In genomic region chr2:231565915-231566594, GRCh38 we compare ENCODE assay signal across 26 cellular contexts. TPM values are rescaled to one million over a fixed set of nuclear protein-coding genes. Genes with fewer than 3 reads are reported as not detected.
DNase-seq lines count a peak whose midpoint lies in the region; ATAC-seq, FAIRE-seq and TF ChIP-seq lines count a peak whose summit lies in the region.
"Had no signal": no experiment of that assay in that cellular context is flagged by ENCODE, and none has a peak within 500 bp of the region (broad histone marks: within the 10 kb centered on the region; RNA-seq: fewer than 3 reads in every experiment).

No MANE protein-coding gene starts in this region.

- in situ Hi-C loops in K562 (cut with MboI): no loop called here

- H3K9me3 ChIP-seq in H9 (ENCODE audit: control insufficient read depth, low read depth, low read length) (no peaks in the 10 kb centered on the region), K562 (replicated peaks; ENCODE audit: control insufficient read depth, insufficient read depth, low read depth, low read length) (no peaks in the 10 kb centered on the region), osteoblast (ENCODE audit: low read depth, low read length) (no peaks in the 10 kb centered on the region)
- H3K9me3 ChIP-seq: A549 had no signal

- no peak overlapping the region; the same call in 1 of the 2 replicates for H3K4ac ChIP-seq in H9 (ENCODE audit: low read depth, low read length)

- H3K23ac ChIP-seq in H9 (ENCODE audit: insufficient read length, low read depth, low read length): no peak overlapping the region

- H2BK20ac ChIP-seq in H9 (ENCODE audit: low read depth, low read length, poor library complexity, severe bottlenecking): no peak overlapping the region

- H3K27ac ChIP-seq in H9 (ENCODE audit: insufficient read length, low read depth, low read length) (no peak overlapping the region), K562 (ENCODE audit: extremely low read depth, low read depth, low read length) (no peak overlapping the region), osteoblast (ENCODE audit: low read depth, low read length) (no peak overlapping the region)
- H3K27ac ChIP-seq: A549, BLaER1 had no signal

- H3K4me3 Mint-ChIP-seq in H9: no peak overlapping the region
- no peak overlapping the region for H3K4me3 Mint-ChIP-seq in stimulated activated effector memory CD8-positive, alpha-beta T cell treated with anti-CD3 and anti-CD28 coated beads, Interleukin-12 subunit alpha, Interleukin-12 subunit beta, amount 100 ng/mL, for 72 hours
- H3K4me3 Mint-ChIP-seq: CD4-positive, alpha-beta memory T cell; HFFc6; IgD-negative memory B cell had no signal

- TF ChIP-seq CTCF in H9 (conservative IDR thresholded peaks at IDR 0.05): no peak
- no peak for TF ChIP-seq CTCF in K562 (IDR thresholded peaks at IDR 0.05 in 2 of 3, conservative IDR thresholded peaks at IDR 0.05 in 1 of 3; ENCODE audit: insufficient read depth in 2 of 3, low read depth in 1 of 3, low read length in 3 of 3)
- no peak for TF ChIP-seq CTCF in osteoblast (IDR thresholded peaks at IDR 0.05; ENCODE audit: extremely low read depth, low read depth, low read length)

- H4K20me1 ChIP-seq in H9 (ENCODE audit: control insufficient read depth, insufficient read depth, insufficient read length) (no peaks in the 10 kb centered on the region), K562 (replicated peaks; ENCODE audit: control insufficient read depth, insufficient read depth, low read length) (no peaks in the 10 kb centered on the region), osteoblast (ENCODE audit: insufficient read depth, low read length) (no peaks in the 10 kb centered on the region)
- H4K20me1 ChIP-seq: BLaER1 had no signal

- no peak overlapping the region for H2BK15ac ChIP-seq in H9 (ENCODE audit: low read depth, low read length)

- H3K27me3 ChIP-seq in H9 (ENCODE audit: insufficient read depth, low read length): no peaks in the 10 kb centered on the region
- no peaks in the 10 kb centered on the region for H3K27me3 ChIP-seq in K562 (ENCODE audit: control insufficient read depth in 2 of 2, insufficient read depth in 2 of 2, low read length in 2 of 2)
- no peaks in the 10 kb centered on the region for H3K27me3 ChIP-seq in osteoblast (ENCODE audit: insufficient read depth, low read length)
- H3K27me3 ChIP-seq: BLaER1 had no signal

- H3K9ac ChIP-seq in H9 (ENCODE audit: extremely low read depth, insufficient read length, low read length) (no peak overlapping the region), K562 (ENCODE audit: insufficient read depth in 1 of 2, low read depth in 2 of 2, low read length in 2 of 2) (no peak overlapping the region)
- H3K9ac ChIP-seq: BLaER1 had no signal

- TF ChIP-seq RAD21 in K562 (CRISPR knock-in tag; conservative IDR thresholded peaks at IDR 0.05 in 1 of 2, IDR thresholded peaks at IDR 0.05 in 1 of 2): no peak

- no peak overlapping the region for H4K8ac ChIP-seq in H9 (replicated peaks; ENCODE audit: insufficient read length, low read depth, low read length)

- H3K4me2 ChIP-seq in H9 (ENCODE audit: insufficient read depth, insufficient read length, low read length) (no peak overlapping the region), K562 (ENCODE audit: insufficient read depth, low read length) (no peak overlapping the region), osteoblast (ENCODE audit: insufficient read depth, low read length) (no peak overlapping the region)
- H3K4me2 ChIP-seq: A549, BLaER1 had no signal

- CTCF ChIA-PET in K562 (lab: Yijun Ruan, JAX; ENCODE audit: low intra/inter-chr PET ratio): no interaction called here

- no TSS peak for BruUV-seq in K562 (replicated peaks; lab: Mats Ljungman, UMichigan)

- H3K14ac ChIP-seq in H9 (ENCODE audit: insufficient read depth, low read length): no peak overlapping the region

- H2AK5ac ChIP-seq in H9 (ENCODE audit: insufficient read length, low read length): no peak overlapping the region

- peaks cover 1 to 29% (median 5%) of the 10 kb centered on the region in 3 experiments; a peak in 4 of 7 replicates for H3K36me3 Mint-ChIP-seq in H9 (ENCODE audit: insufficient read depth in 1 of 3, low read depth in 3 of 3)
- H3K36me3 Mint-ChIP-seq in stimulated activated effector memory CD8-positive, alpha-beta T cell treated with anti-CD3 and anti-CD28 coated beads, Interleukin-12 subunit alpha, Interleukin-12 subunit beta, amount 100 ng/mL, for 72 hours: no peaks in the 10 kb centered on the region
- H3K36me3 Mint-ChIP-seq: CD4-positive, alpha-beta memory T cell; IgD-negative memory B cell had no signal

- H2AFZ ChIP-seq in H9 (ENCODE audit: low read length) (no peak overlapping the region), K562 (ENCODE audit: low read depth, low read length) (no peak overlapping the region), osteoblast (ENCODE audit: low read length) (no peak overlapping the region)

- no peak overlapping the region for H4K91ac ChIP-seq in H9 (ENCODE audit: insufficient read length, low read depth, low read length)

- FAIRE-seq in K562 (lab: Jason Lieb, UNC): no peak
- FAIRE-seq: A549, H54, HTR-8/SVneo had no signal

- H3K4me1 Mint-ChIP-seq in H9: peaks cover 21 to 23% of the 10 kb centered on the region in 2 experiments
- H3K4me1 Mint-ChIP-seq in stimulated activated effector memory CD8-positive, alpha-beta T cell treated with anti-CD3 and anti-CD28 coated beads, Interleukin-12 subunit alpha, Interleukin-12 subunit beta, amount 100 ng/mL, for 72 hours: peaks cover 14% of the 10 kb centered on the region
- H3K4me1 Mint-ChIP-seq: IgD-negative memory B cell had no signal

- H3K18ac ChIP-seq in H9 (ENCODE audit: insufficient read length, low read depth, low read length): peak overlapping the region; percentile 61

- H3K4me1 ChIP-seq in H9 (ENCODE audit: insufficient read depth, low read length) (no peaks in the 10 kb centered on the region; the same call in 1 of the 2 replicates), K562 (replicated peaks in 1 of 2; ENCODE audit: control insufficient read depth in 2 of 2, insufficient read depth in 2 of 2, low read length in 2 of 2) (no peaks in the 10 kb centered on the region; a peak in 1 of 5 replicates), osteoblast (ENCODE audit: insufficient read depth, low read length) (no peaks in the 10 kb centered on the region)
- H3K4me1 ChIP-seq: A549 had no signal

- TF ChIP-seq POLR2A in K562 (conservative IDR thresholded peaks at IDR 0.05): no peak

- ATAC-seq in K562 (no peak), GM21786 (IDR thresholded peaks at IDR 0.05; ENCODE audit: unreplicated experiment) (no peak)
- ATAC-seq in stimulated activated effector memory CD8-positive, alpha-beta T cell treated with anti-CD3 and anti-CD28 coated beads, Interleukin-12 subunit alpha, Interleukin-12 subunit beta, amount 100 ng/mL, for 72 hours: no peak
- ATAC-seq: A549 had no signal

- TF ChIP-seq EP300 in K562 (IDR thresholded peaks at IDR 0.05; ENCODE audit: low read length): no peak

- H2BK5ac ChIP-seq in H9 (ENCODE audit: insufficient read length, low read length): no peak overlapping the region

- intact Hi-C loops in K562 (cut with micrococcal nuclease): no loop called here

- 0 out of 7 replicates have a peak overlapping the region, but pooled peaks of 1 of the 3 experiments have one; percentile 28 for H3K27ac Mint-ChIP-seq in H9
- no peak overlapping the region for H3K27ac Mint-ChIP-seq in stimulated activated effector memory CD8-positive, alpha-beta T cell treated with anti-CD3 and anti-CD28 coated beads, Interleukin-12 subunit alpha, Interleukin-12 subunit beta, amount 100 ng/mL, for 72 hours
- H3K27ac Mint-ChIP-seq: HFFc6, IgD-negative memory B cell had no signal

- POLR2A ChIA-PET in K562 (lab: Yijun Ruan, JAX): interaction anchor here (0.7 to 1.1 kb wide), 3 partner anchors 9 to 33 kb away, joined by 3 to 5 read pairs (median 4); no protein-coding TSS in a partner anchor

- no peaks in the 10 kb centered on the region for H3K27me3 Mint-ChIP-seq in H9 (ENCODE audit: low read depth)
- H3K27me3 Mint-ChIP-seq: CD4-positive, alpha-beta memory T cell had no signal

- no peaks in the 10 kb centered on the region for H3K9me1 ChIP-seq in K562 (ENCODE audit: control insufficient read depth, insufficient read depth, low read length)

- H3K79me2 ChIP-seq in H9 (ENCODE audit: insufficient read depth, low read length) (no peaks in the 10 kb centered on the region), K562 (ENCODE audit: control insufficient read depth, insufficient read depth, low read length) (no peaks in the 10 kb centered on the region), osteoblast (ENCODE audit: insufficient read depth, low read length) (no peaks in the 10 kb centered on the region)

- no peaks in the 10 kb centered on the region for H3K79me1 ChIP-seq in H9 (ENCODE audit: insufficient read depth, low read depth, low read length, poor library complexity, severe bottlenecking)

- H4K5ac ChIP-seq in H9 (ENCODE audit: insufficient read length, low read depth, low read length): no peak overlapping the region

- H3K9me3 Mint-ChIP-seq in H9: peaks cover 22 to 25% of the 10 kb centered on the region in 2 experiments
- no peaks in the 10 kb centered on the region for H3K9me3 Mint-ChIP-seq in stimulated activated effector memory CD8-positive, alpha-beta T cell treated with anti-CD3 and anti-CD28 coated beads, Interleukin-12 subunit alpha, Interleukin-12 subunit beta, amount 100 ng/mL, for 72 hours
- H3K9me3 Mint-ChIP-seq: CD4-positive, alpha-beta memory T cell; HFFc6; IgD-negative memory B cell had no signal

- no peak overlapping the region for H3K56ac ChIP-seq in H9 (ENCODE audit: insufficient read length, low read depth, low read length)

- H3K4me3 ChIP-seq in K562 (no peak overlapping the region), osteoblast (ENCODE audit: insufficient read depth, low read length) (no peak overlapping the region)
- H3K4me3 ChIP-seq: A549, BLaER1 had no signal

- no peaks in the 10 kb centered on the region for H3K23me2 ChIP-seq in H9 (ENCODE audit: insufficient read length, low read depth, low read length, poor library complexity, severe bottlenecking)

- no peak overlapping the region for H2BK12ac ChIP-seq in H9 (ENCODE audit: insufficient read length, low read depth, low read length)

- no CpG with 5 or more reads among the region's 3 CpGs for WGBS in H9 (ENCODE audit: extremely low coverage, insufficient read length, low lambda C conversion rate)
- 13% methylated on average over 3 of the region's 3 CpGs for WGBS in K562 (ENCODE audit: insufficient coverage, low coverage, missing lambda C conversion rate)

- H3K36me3 ChIP-seq in K562 (ENCODE audit: control insufficient read depth, insufficient read depth, low read length) (no peaks in the 10 kb centered on the region), osteoblast (ENCODE audit: insufficient read depth, low read length) (no peaks in the 10 kb centered on the region)
- H3K36me3 ChIP-seq: BLaER1 had no signal

- peak; percentile 45 to 75 for DNase-seq in NCI-H524 (lab: John Stamatoyannopoulos, UW)
- no peak for DNase-seq in NCI-H524 treated with DMSO at 0.1 percent for 48 hours (lab: John Stamatoyannopoulos, UW)
- no peak for DNase-seq in H9
- no peak for DNase-seq in K562 (ENCODE audit: extremely low read depth in 1 of 4, low spot score in 3 of 4)
- DNase-seq in osteoblast (ENCODE audit: insufficient read length, low spot score, missing footprints): peak; percentile 9
- no peak for DNase-seq in activated CD8-positive, alpha-beta memory T cell treated with anti-CD3 and anti-CD28 coated beads, Interleukin-2, amount 50 U/mL, for 4 hours
- DNase-seq in stimulated activated effector memory CD8-positive, alpha-beta T cell treated with anti-CD3 and anti-CD28 coated beads, Interleukin-12 subunit alpha, Interleukin-12 subunit beta, amount 100 ng/mL, for 72 hours (ENCODE audit: low spot score in 2 of 2): no peak
- DNase-seq: CD4-positive, alpha-beta memory T cell; DMS79; HFFc6; Kasumi-1; MM.1S; NCI-H1092 treated with DMSO at 0.1 percent for 48 hours; NCI-H1694; NCI-H2081 treated with DMSO at 0.1 percent for 48 hours; NCI-H226; NCI-H526; SHP77 had no signal

- H2BK120ac ChIP-seq in H9 (ENCODE audit: low read depth, low read length, poor library complexity, severe bottlenecking): no peak overlapping the region

- H3T11ph ChIP-seq in H9 (ENCODE audit: low read length): no peak overlapping the region

RNA-seq across cellular contexts. Expression of gene TEX44, which starts 26.6 kb away (rescaled TPM):
- total RNA-seq in H9 (2021) (not detected in 2 replicates), K562 (2014; rRNA removed) (not detected in 2 replicates), K562 (2014; rRNA removed; fragmentation: Illumina TruSeq; extraction: Trizol) (not detected in 2 replicates), K562 (2015; rRNA removed; fragmentation: Illumina TruSeq; extraction: Trizol) (not detected in 2 replicates), K562 (2021) (not detected in 2 replicates), osteoblast (not detected in 2 replicates)
- total RNA-seq in K562 (2011; cell fraction: chromatin; rRNA removed; ENCODE audit: low replicate concordance): not detected in 2 replicates
- not detected in 2 replicates for total RNA-seq in K562 (2011; cell fraction: nucleolus; rRNA removed)
- total RNA-seq in K562 (2011; cell fraction: nucleoplasm; rRNA removed): not detected in 2 replicates
- polyA plus RNA-seq in K562 (2011; rRNA removed) (not detected in 2 replicates), K562 (2014; fragmentation: Illumina TruSeq; extraction: Trizol) (not detected in 2 replicates), K562 (2014; fragmentation: Nextera tagmentation; extraction: Ambion mirVana) (not detected), K562 (2014; rRNA removed) (not detected in 2 replicates)
- polyA plus RNA-seq in K562 (2011; cell fraction: cytosol; rRNA removed): not detected in 2 replicates
- not detected in 2 replicates for polyA plus RNA-seq in K562 (2011; cell fraction: nucleus; rRNA removed)
- polyA plus RNA-seq in K562 (2012): not detected in 2 replicates
- not detected in 2 replicates for polyA minus RNA-seq in K562 (2011; rRNA and poly(A)+ RNA removed)
- not detected in 2 replicates for polyA minus RNA-seq in K562 (2011; cell fraction: cytosol; rRNA and poly(A)+ RNA removed)
- polyA minus RNA-seq in K562 (2011; cell fraction: nucleus; rRNA and poly(A)+ RNA removed): not detected in 2 replicates
- total RNA-seq: CD4-positive, alpha-beta memory T cell; HFFc6; RPMI7951; T-helper 1 cell treated with Interleukin-12 subunit alpha and Interleukin-12 subunit beta and Interleukin-4 antibody, amounts not matched to agents 30 ng/mL and 1 ng/mL, for 36 hours had no signal
- polyA plus RNA-seq: A549; CD4-positive, alpha-beta memory T cell; IgD-negative memory B cell had no signal

RNA-seq across cellular contexts. Expression of gene NMUR1, which starts 35.8 kb away (rescaled TPM):
- total RNA-seq in H9 (2021) (0.13 and 0.20 TPM in 2 replicates), K562 (2014; rRNA removed) (0.05 and 0.20 TPM in 2 replicates), K562 (2014; rRNA removed; fragmentation: Illumina TruSeq; extraction: Trizol) (0.07 and 0.16 TPM in 2 replicates), K562 (2015; rRNA removed; fragmentation: Illumina TruSeq; extraction: Trizol) (0.08 and 0.18 TPM in 2 replicates), K562 (2021) (0.27 and 0.34 TPM in 2 replicates), osteoblast (under 0.01 TPM in 2 replicates)
- total RNA-seq in K562 (2011; cell fraction: chromatin; rRNA removed; ENCODE audit: low replicate concordance): 0.35 and 0.83 TPM in 2 replicates
- total RNA-seq in K562 (2011; cell fraction: nucleolus; rRNA removed): 0.53 and 0.83 TPM in 2 replicates
- 0.51 and 0.61 TPM in 2 replicates for total RNA-seq in K562 (2011; cell fraction: nucleoplasm; rRNA removed)
- polyA plus RNA-seq in K562 (2011; rRNA removed) (0.15 and 0.19 TPM in 2 replicates), K562 (2014; fragmentation: Illumina TruSeq; extraction: Trizol) (0.15 and 0.21 TPM in 2 replicates), K562 (2014; fragmentation: Nextera tagmentation; extraction: Ambion mirVana) (under 1 TPM; 0.01 to 0.06 TPM), K562 (2014; rRNA removed) (0.12 and 0.15 TPM in 2 replicates)
- polyA plus RNA-seq in K562 (2011; cell fraction: cytosol; rRNA removed): 0.16 and 0.32 TPM in 2 replicates
- polyA plus RNA-seq in K562 (2011; cell fraction: nucleus; rRNA removed): 0.48 and 0.51 TPM in 2 replicates
- polyA plus RNA-seq in K562 (2012): 0.38 and 0.71 TPM in 2 replicates
- 0.06 TPM in 1 of 2 replicates, not detected in the other for polyA minus RNA-seq in K562 (2011; rRNA and poly(A)+ RNA removed)
- polyA minus RNA-seq in K562 (2011; cell fraction: cytosol; rRNA and poly(A)+ RNA removed): not detected in 2 replicates
- 0.11 and 0.13 TPM in 2 replicates for polyA minus RNA-seq in K562 (2011; cell fraction: nucleus; rRNA and poly(A)+ RNA removed)
- total RNA-seq: CD4-positive, alpha-beta memory T cell; HFFc6; RPMI7951 had no signal
- polyA plus RNA-seq: A549 had no signal

Comparison
In these comparisons a context has a peak if more than half of its experiments do, and no peak if none do; other contexts are left out.
1. DNase-seq: peak in NCI-H524 (2 of 2) and osteoblast (single experiment); none in NCI-H524 treated with DMSO at 0.1 percent for 48 hours (single experiment), H9 (single experiment), K562 (0 of 4), activated CD8-positive, alpha-beta memory T cell treated with anti-CD3 and anti-CD28 coated beads, Interleukin-2, amount 50 U/mL, for 4 hours (single experiment) and stimulated activated effector memory CD8-positive, alpha-beta T cell treated with anti-CD3 and anti-CD28 coated beads, Interleukin-12 subunit alpha, Interleukin-12 subunit beta, amount 100 ng/mL, for 72 hours (0 of 2).